ENCODE assay signal across 1 cellular context in the genomic region with DNA sequence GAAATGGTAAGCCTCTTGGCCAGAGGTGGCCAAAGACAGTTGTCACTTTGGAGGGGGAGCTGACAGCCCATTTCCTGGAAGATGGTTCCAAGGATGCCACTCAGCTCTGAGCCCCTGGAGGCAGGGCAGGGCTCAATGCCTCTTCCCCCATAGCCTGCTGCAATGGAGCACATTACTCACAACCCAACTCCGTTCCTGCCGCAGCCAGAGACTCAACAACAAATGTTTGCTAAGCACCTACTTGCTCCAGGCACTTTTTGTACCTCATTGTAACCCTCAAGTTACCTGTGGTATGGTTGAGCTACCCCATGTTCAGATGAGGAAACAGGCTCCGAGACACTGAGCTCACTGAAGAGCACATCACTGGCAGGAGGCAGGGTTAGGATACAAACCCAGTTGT.
TF ChIP-seq lines count a peak whose summit lies in the region.

No MANE protein-coding gene starts in this region.

TF ChIP-seq in IMR-90, 13 proteins besides CTCF, POLR2A, EP300 and RAD21:
- TF ChIP-seq MAZ (IDR thresholded peaks at IDR 0.05; ENCODE audit: borderline replicate concordance, low read depth, low read length) (no peak), CEBPB (IDR thresholded peaks at IDR 0.05; ENCODE audit: low read depth, low read length) (no peak), BHLHE40 (IDR thresholded peaks at IDR 0.05; ENCODE audit: low read depth, low read length) (no peak), NFE2L2 (IDR thresholded peaks at IDR 0.05; ENCODE audit: low read depth, low read length) (no peak), MAFK (IDR thresholded peaks at IDR 0.05; ENCODE audit: low read depth, low read length) (no peak), FOS (IDR thresholded peaks at IDR 0.05; ENCODE audit: low read depth, low read length) (no peak), CHD1 (IDR thresholded peaks at IDR 0.05; ENCODE audit: low read depth, low read length) (no peak), RFX5 (IDR thresholded peaks at IDR 0.05; ENCODE audit: low read depth, low read length) (no peak), MXI1 (IDR thresholded peaks at IDR 0.05; ENCODE audit: borderline replicate concordance, low read depth, low read length) (no peak), RCOR1 (IDR thresholded peaks at IDR 0.05; ENCODE audit: insufficient replicate concordance, low read length) (no peak), SMC3 (IDR thresholded peaks at IDR 0.05; ENCODE audit: low read depth, low read length) (no peak)
- TF ChIP-seq, protein P1, sequence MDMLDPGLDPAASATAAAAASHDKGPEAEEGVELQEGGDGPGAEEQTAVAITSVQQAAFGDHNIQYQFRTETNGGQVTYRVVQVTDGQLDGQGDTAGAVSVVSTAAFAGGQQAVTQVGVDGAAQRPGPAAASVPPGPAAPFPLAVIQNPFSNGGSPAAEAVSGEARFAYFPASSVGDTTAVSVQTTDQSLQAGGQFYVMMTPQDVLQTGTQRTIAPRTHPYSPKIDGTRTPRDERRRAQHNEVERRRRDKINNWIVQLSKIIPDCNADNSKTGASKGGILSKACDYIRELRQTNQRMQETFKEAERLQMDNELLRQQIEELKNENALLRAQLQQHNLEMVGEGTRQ (IDR thresholded peaks at IDR 0.05; ENCODE audit: low read depth, low read length), result no peak
